Comparison of ENCODE assay signal across 8 cellular contexts in the genomic region with DNA sequence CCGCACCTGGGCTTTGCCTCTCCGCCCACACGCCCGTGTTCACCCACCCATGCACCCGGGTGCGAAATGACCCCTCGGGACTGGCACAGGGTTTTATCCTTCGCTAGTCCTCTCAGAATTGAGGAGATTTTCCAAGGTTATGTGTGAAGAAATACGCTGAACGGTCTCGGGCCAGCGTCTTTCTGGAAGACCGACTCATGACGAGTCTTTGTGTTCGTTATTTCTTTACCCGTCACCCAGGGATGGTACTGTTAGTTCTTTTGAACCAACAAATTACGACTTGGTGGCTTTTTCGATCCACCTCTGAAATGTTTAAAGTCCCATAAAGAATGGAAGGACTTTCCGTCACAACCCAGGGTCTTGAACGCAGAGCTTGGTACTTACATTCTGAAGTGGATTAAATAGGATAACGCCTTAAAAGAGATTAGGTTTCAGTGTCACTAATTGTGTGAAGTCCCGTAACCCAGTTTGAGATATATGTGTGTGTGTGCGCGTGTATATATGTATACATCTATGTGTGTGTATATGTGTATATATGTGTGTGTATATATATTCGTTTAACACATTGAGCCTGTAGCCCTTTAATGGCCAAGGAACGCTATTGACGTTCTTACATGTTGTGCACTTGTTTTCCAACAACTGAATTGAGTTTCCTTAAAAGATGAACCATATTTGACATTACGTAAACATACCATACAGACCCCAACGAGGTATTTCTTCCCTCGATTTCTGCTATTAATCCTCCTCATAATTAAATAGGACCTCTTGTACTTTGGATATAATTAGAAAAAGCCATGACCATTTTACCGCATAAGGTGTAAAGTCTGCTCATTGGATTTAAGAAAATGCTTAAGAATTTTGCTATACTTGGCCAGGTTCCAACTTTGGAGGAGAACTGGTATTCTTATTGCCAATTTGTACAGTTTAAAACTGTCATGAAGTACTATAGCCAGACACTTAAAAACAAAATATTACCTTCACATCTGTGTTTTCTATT. TPM values are rescaled to one million over a fixed set of nuclear protein-coding genes. Genes with fewer than 3 reads are reported as not detected.
DNase-seq lines count a peak whose midpoint lies in the region; ATAC-seq and TF ChIP-seq lines count a peak whose summit lies in the region.

No MANE protein-coding gene starts in this region.

- TF ChIP-seq POLR2A in spleen (IDR thresholded peaks at IDR 0.05), result no peak

- peaks cover 27% of the 10 kb centered on the region for H3K36me3 Mint-ChIP-seq in activated naive CD8-positive, alpha-beta T cell treated with anti-CD3 and anti-CD28 coated beads, Interleukin-2, amount 50 U/mL, for 24 hours (ENCODE audit: low read depth)

- H3K27ac ChIP-seq in iPS-20b (ENCODE audit: low read length) (peak overlapping the region; percentile 88), spleen (peak overlapping the region; percentile 87 to 97 (median 94))

- H3K9me3 ChIP-seq in iPS-20b (ENCODE audit: insufficient read depth, low read depth, low read length) (no peaks in the 10 kb centered on the region), spleen (no peaks in the 10 kb centered on the region)

- H3K27me3 ChIP-seq in iPS-20b (ENCODE audit: insufficient read depth, low read length) (no peaks in the 10 kb centered on the region), spleen (replicated peaks in 1 of 7) (no peaks in the 10 kb centered on the region)

- H3K36me3 ChIP-seq in iPS-20b (ENCODE audit: insufficient read depth, low read depth, low read length), result no peaks in the 10 kb centered on the region
- H3K36me3 ChIP-seq in spleen, result no peaks in the 10 kb centered on the region

- H3K9ac ChIP-seq in iPS-20b (ENCODE audit: low read depth, low read length), result peak overlapping the region; percentile 97

- H3K27ac Mint-ChIP-seq in activated naive CD8-positive, alpha-beta T cell treated with anti-CD3 and anti-CD28 coated beads, Interleukin-2, amount 50 U/mL, for 24 hours, result peak overlapping the region; percentile 99

- intact Hi-C loops in spleen (cut with DNase I; ENCODE audit: low total_unique reads), result no loop called here

- H3K4me3 ChIP-seq in LNCaP clone FGC (ENCODE audit: low read depth, low read length) (peak overlapping the region; percentile 99), iPS-20b (ENCODE audit: low read length) (peak overlapping the region; percentile 99), spleen (peak overlapping the region; percentile 70 to 99 (median 90))

- H3K4me3 Mint-ChIP-seq in activated naive CD8-positive, alpha-beta T cell treated with anti-CD3 and anti-CD28 coated beads, Interleukin-2, amount 50 U/mL, for 24 hours, result peak overlapping the region; percentile 93

- TF ChIP-seq CTCF in LNCaP clone FGC (IDR thresholded peaks at IDR 0.05; ENCODE audit: control insufficient read depth, extremely low read depth, insufficient read depth) (no peak), spleen (IDR thresholded peaks at IDR 0.05 in 8 of 11, conservative IDR thresholded peaks at IDR 0.05 in 3 of 11) (no peak)

- H3K27me3 Mint-ChIP-seq in activated naive CD8-positive, alpha-beta T cell treated with anti-CD3 and anti-CD28 coated beads, Interleukin-2, amount 50 U/mL, for 24 hours, result peaks cover 2% of the 10 kb centered on the region

- H3K9me3 Mint-ChIP-seq in activated naive CD8-positive, alpha-beta T cell treated with anti-CD3 and anti-CD28 coated beads, Interleukin-2, amount 50 U/mL, for 24 hours, result no peaks in the 10 kb centered on the region

- no peak for ATAC-seq in activated naive CD8-positive, alpha-beta T cell treated with anti-CD3 and anti-CD28 coated beads, Interleukin-2, amount 50 U/mL, for 24 hours
- ATAC-seq in GM19351 (IDR thresholded peaks at IDR 0.05; ENCODE audit: unreplicated experiment), result no peak

- 1 to 5% (median 2%) methylated on average over 23 to 31 of the region's 31 CpGs for WGBS in spleen, 5 donors

- H3K4me1 ChIP-seq in iPS-20b (ENCODE audit: insufficient read depth, low read length) (peaks cover 9% of the 10 kb centered on the region; the same call in 1 of the 2 replicates), spleen (peaks cover 42 to 77% (median 71%) of the 10 kb centered on the region in 6 donors)

- H3K4me1 Mint-ChIP-seq in activated naive CD8-positive, alpha-beta T cell treated with anti-CD3 and anti-CD28 coated beads, Interleukin-2, amount 50 U/mL, for 24 hours, result peaks cover 80% of the 10 kb centered on the region

- DNase-seq in DMS 273 (lab: John Stamatoyannopoulos, UW; ENCODE audit: unreplicated experiment), result peak; percentile 51
- DNase-seq in DMS 273 treated with DMSO at 0.1 percent for 48 hours (lab: John Stamatoyannopoulos, UW), result no peak
- no peak for DNase-seq in LNCaP clone FGC (ENCODE audit: low read depth)
- DNase-seq in activated naive CD8-positive, alpha-beta T cell treated with anti-CD3 and anti-CD28 coated beads, Interleukin-2, amount 50 U/mL, for 24 hours, result no peak
- DNase-seq in spleen, result no peak
- DNase-seq in UCSD-AML1 (lab: John Stamatoyannopoulos, UW; ENCODE audit: unreplicated experiment), result no peak

RNA-seq across cellular contexts. Expression of a gene that starts 0.9 kb away (rescaled TPM):
- 10 to 100 TPM; 40.6 to 62.6 (median 53.1) TPM for total RNA-seq in spleen
- polyA plus RNA-seq in spleen, result 10 to 100 TPM; 38.2 to 52.7 (median 47.6) TPM
